In the genomic region with DNA sequence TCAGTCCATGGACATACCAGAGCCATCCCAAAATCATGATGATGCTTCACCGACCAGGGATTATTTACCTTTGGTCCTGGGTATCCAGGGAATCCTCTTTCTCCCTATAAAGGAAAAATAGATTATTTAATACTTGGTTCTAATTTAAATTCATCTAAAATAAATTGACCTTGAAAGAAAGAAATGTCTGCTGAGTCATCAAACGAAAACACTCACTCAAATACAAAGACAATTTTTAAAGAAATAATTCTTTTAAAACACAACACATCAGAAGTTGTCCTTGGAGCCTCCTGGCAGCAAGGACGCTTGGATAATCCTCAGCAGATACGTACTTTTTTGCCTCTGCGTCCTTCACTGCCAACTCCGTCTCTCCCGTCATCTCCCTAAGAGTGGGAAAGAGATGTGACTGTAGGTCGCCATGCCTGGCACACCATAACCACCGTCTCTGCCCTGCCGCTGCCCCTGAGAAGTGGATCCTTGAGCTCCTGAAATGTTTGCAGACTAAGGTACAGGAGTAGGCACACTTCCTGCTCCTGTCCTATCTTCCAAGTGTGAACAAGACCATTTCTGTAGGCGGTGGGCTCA, we compare ENCODE assay signal across 18 cellular contexts.
DNase-seq lines count a peak whose midpoint lies in the region; ATAC-seq, FAIRE-seq and TF ChIP-seq lines count a peak whose summit lies in the region.
"Had no signal": no experiment of that assay in that cellular context is flagged by ENCODE, and none has a peak within 500 bp of the region (broad histone marks: within the 10 kb centered on the region; RNA-seq: fewer than 3 reads in every experiment).

No MANE protein-coding gene starts in this region.

- H3K27ac Mint-ChIP-seq in HFFc6 (peak overlapping the region; percentile 38), GM23338 (no peak overlapping the region)
- H3K27ac Mint-ChIP-seq: CD14-positive monocyte, IgD-negative memory B cell had no signal

- peaks cover 61% of the 10 kb centered on the region for H3K4me1 Mint-ChIP-seq in HFFc6 (ENCODE audit: low read depth)
- H3K4me1 Mint-ChIP-seq in GM23338, result peaks cover 11% of the 10 kb centered on the region
- H3K4me1 Mint-ChIP-seq: CD14-positive monocyte had no signal

- no peak for FAIRE-seq in HTR-8/SVneo (lab: Jason Lieb, UNC)
- FAIRE-seq: GM12892 had no signal

- H3K36me3 Mint-ChIP-seq in HFFc6 (ENCODE audit: low read depth), result peaks cover 82% of the 10 kb centered on the region
- peaks cover 5% of the 10 kb centered on the region; the same call in 1 of the 3 replicates for H3K36me3 Mint-ChIP-seq in GM23338 (ENCODE audit: low read depth)
- H3K36me3 Mint-ChIP-seq: CD14-positive monocyte, IgD-negative memory B cell had no signal

- H3K4me3 ChIP-seq in esophagus squamous epithelium, result no peak overlapping the region
- no peak overlapping the region for H3K4me3 ChIP-seq in osteoblast (ENCODE audit: insufficient read depth, low read length)
- H3K4me3 ChIP-seq in vagina, result no peak overlapping the region
- no peak overlapping the region for H3K4me3 ChIP-seq in hepatocyte
- H3K4me3 ChIP-seq in GM23338, result no peak overlapping the region

- DNase-seq in HFFc6, result no peak
- no peak for DNase-seq in esophagus squamous epithelium (lab: John Stamatoyannopoulos, UW)
- DNase-seq in osteoblast (ENCODE audit: insufficient read length, low spot score, missing footprints), result no peak
- DNase-seq in vagina (ENCODE audit: extremely low spot score in 2 of 2), result peak in 1 of 2 donors; percentile 72
- no peak for DNase-seq in hepatocyte (ENCODE audit: low spot score)
- DNase-seq in HTR-8/SVneo (ENCODE audit: insufficient read length, low spot score), result no peak
- no peak for DNase-seq in GM23338 (ENCODE audit: low spot score)
- DNase-seq: DMS79, H7, Karpas-422, NCI-H1417 treated with DMSO at 0.1 percent for 48 hours, NCI-H2029, NCI-H345, NCI-H524 treated with DMSO at 0.1 percent for 48 hours, SHP77 had no signal

- H3K27ac ChIP-seq in esophagus squamous epithelium, result peak overlapping the region in 3 of 4 donors; percentile 9 to 42 (median 37)
- peak overlapping the region; percentile 38 for H3K27ac ChIP-seq in osteoblast (ENCODE audit: low read depth, low read length)
- H3K27ac ChIP-seq in vagina, result peak overlapping the region; percentile 54
- H3K27ac ChIP-seq in hepatocyte, result no peak overlapping the region
- H3K27ac ChIP-seq in GM23338 (ENCODE audit: low read depth), result no peak overlapping the region

- H3K27me3 Mint-ChIP-seq in HFFc6 (ENCODE audit: insufficient read depth), result peaks cover 28% of the 10 kb centered on the region
- H3K27me3 Mint-ChIP-seq in GM23338 (ENCODE audit: insufficient read depth, low read depth, poor library complexity), result peaks cover 7% of the 10 kb centered on the region
- H3K27me3 Mint-ChIP-seq: IgD-negative memory B cell had no signal

- H3K4me1 ChIP-seq in esophagus squamous epithelium (peaks cover 0 to 26% (median 0%) of the 10 kb centered on the region in 3 donors), osteoblast (ENCODE audit: insufficient read depth, low read length) (peaks cover 23% of the 10 kb centered on the region), vagina (peaks cover 34% of the 10 kb centered on the region), hepatocyte (ENCODE audit: insufficient read depth) (peaks cover 6% of the 10 kb centered on the region), GM23338 (ENCODE audit: insufficient read depth) (no peaks in the 10 kb centered on the region)

- H3K27me3 ChIP-seq in esophagus squamous epithelium, result peaks cover 0 to 26% (median 0%) of the 10 kb centered on the region in 4 donors
- no peaks in the 10 kb centered on the region for H3K27me3 ChIP-seq in osteoblast (ENCODE audit: insufficient read depth, low read length)
- no peaks in the 10 kb centered on the region for H3K27me3 ChIP-seq in vagina
- no peaks in the 10 kb centered on the region for H3K27me3 ChIP-seq in hepatocyte
- H3K27me3 ChIP-seq in GM23338 (ENCODE audit: insufficient read depth), result no peaks in the 10 kb centered on the region

- H2AFZ ChIP-seq in osteoblast (ENCODE audit: low read length) (no peak overlapping the region), hepatocyte (no peak overlapping the region), GM23338 (no peak overlapping the region)

- H4K20me1 ChIP-seq in osteoblast (ENCODE audit: insufficient read depth, low read length) (no peaks in the 10 kb centered on the region), hepatocyte (ENCODE audit: insufficient read depth, poor library complexity, severe bottlenecking) (no peaks in the 10 kb centered on the region), GM23338 (replicated peaks; ENCODE audit: insufficient read depth) (no peaks in the 10 kb centered on the region)

- H3K9me3 ChIP-seq in esophagus squamous epithelium, result no peaks in the 10 kb centered on the region
- no peaks in the 10 kb centered on the region for H3K9me3 ChIP-seq in osteoblast (ENCODE audit: low read depth, low read length)
- H3K9me3 ChIP-seq in vagina, result no peaks in the 10 kb centered on the region
- H3K9me3 ChIP-seq in hepatocyte (ENCODE audit: low read depth), result no peaks in the 10 kb centered on the region

- peaks cover 53% of the 10 kb centered on the region for H3K79me2 ChIP-seq in osteoblast (ENCODE audit: insufficient read depth, low read length)
- no peaks in the 10 kb centered on the region for H3K79me2 ChIP-seq in hepatocyte
- no peaks in the 10 kb centered on the region for H3K79me2 ChIP-seq in GM23338 (replicated peaks; ENCODE audit: insufficient read depth)

- H3K9me2 ChIP-seq in hepatocyte (replicated peaks; ENCODE audit: insufficient read depth), result no peaks in the 10 kb centered on the region
- H3K9me2 ChIP-seq in GM23338 (ENCODE audit: insufficient read depth), result peaks cover 6% of the 10 kb centered on the region; the same call in 1 of the 2 replicates

- no peak overlapping the region; the same call in 1 of the 2 replicates for H3K4me3 Mint-ChIP-seq in HFFc6
- H3K4me3 Mint-ChIP-seq in GM23338, result no peak overlapping the region
- H3K4me3 Mint-ChIP-seq: CD14-positive monocyte, IgD-negative memory B cell had no signal

- H3K4me2 ChIP-seq in osteoblast (ENCODE audit: insufficient read depth, low read length), result no peak overlapping the region
- H3K4me2 ChIP-seq in hepatocyte, result no peak overlapping the region
- no peak overlapping the region for H3K4me2 ChIP-seq in GM23338

- no peak for TF ChIP-seq CTCF in HFFc6 (IDR thresholded peaks at IDR 0.05)
- TF ChIP-seq CTCF in esophagus squamous epithelium (IDR thresholded peaks at IDR 0.05), result no peak
- TF ChIP-seq CTCF in osteoblast (IDR thresholded peaks at IDR 0.05; ENCODE audit: extremely low read depth, low read depth, low read length), result no peak
- TF ChIP-seq CTCF in vagina (IDR thresholded peaks at IDR 0.05), result no peak
- TF ChIP-seq CTCF in hepatocyte (IDR thresholded peaks at IDR 0.05; ENCODE audit: poor library complexity), result no peak
- no peak for TF ChIP-seq CTCF in GM23338 (conservative IDR thresholded peaks at IDR 0.05; ENCODE audit: low read depth in 2 of 2)

- no peaks in the 10 kb centered on the region for H3F3A ChIP-seq in GM23338 (replicated peaks; ENCODE audit: low read depth)

- intact Hi-C loops in esophagus squamous epithelium (cut with DNase I), result no loop called here
- intact Hi-C loops in vagina (cut with DNase I), result no loop called here

- ATAC-seq in GM23338, result no peak

- H3K36me3 ChIP-seq in esophagus squamous epithelium (peaks cover 0 to 42% (median 0%) of the 10 kb centered on the region in 3 donors), osteoblast (ENCODE audit: insufficient read depth, low read length) (peaks cover 100% of the 10 kb centered on the region), vagina (peaks cover 7 to 32% of the 10 kb centered on the region in 2 donors), hepatocyte (replicated peaks; ENCODE audit: insufficient read depth, low read depth) (no peaks in the 10 kb centered on the region), GM23338 (ENCODE audit: insufficient read depth) (no peaks in the 10 kb centered on the region)

- H3K9me3 Mint-ChIP-seq in HFFc6 (no peaks in the 10 kb centered on the region), GM23338 (no peaks in the 10 kb centered on the region)
- H3K9me3 Mint-ChIP-seq: IgD-negative memory B cell had no signal

- TF ChIP-seq POLR2A in esophagus squamous epithelium (IDR thresholded peaks at IDR 0.05), result no peak
- no peak for TF ChIP-seq POLR2A in vagina (IDR thresholded peaks at IDR 0.05)

- 79 to 83% methylated on average over 11 of the region's 11 CpGs for WGBS in esophagus squamous epithelium, 2 donors
- 93% methylated on average over 11 of the region's 11 CpGs for WGBS in hepatocyte (ENCODE audit: low lambda C conversion rate, missing lambda C conversion rate)

TF ChIP-seq in GM23338, 12 proteins besides CTCF, POLR2A, EP300 and RAD21 (continues in another document):
- TF ChIP-seq EZH2phosphoT487 (IDR thresholded peaks at IDR 0.05; ENCODE audit: unreplicated experiment) (no peak), CREB1 (CRISPR knock-in tag; IDR thresholded peaks at IDR 0.05; ENCODE audit: low read depth) (no peak), JUNB (IDR thresholded peaks at IDR 0.05; ENCODE audit: unreplicated experiment) (no peak), STAT1 (IDR thresholded peaks at IDR 0.05; ENCODE audit: unreplicated experiment) (no peak), POLR2AphosphoS5 (IDR thresholded peaks at IDR 0.05; ENCODE audit: low read depth) (no peak)
- TF ChIP-seq, protein P1, sequence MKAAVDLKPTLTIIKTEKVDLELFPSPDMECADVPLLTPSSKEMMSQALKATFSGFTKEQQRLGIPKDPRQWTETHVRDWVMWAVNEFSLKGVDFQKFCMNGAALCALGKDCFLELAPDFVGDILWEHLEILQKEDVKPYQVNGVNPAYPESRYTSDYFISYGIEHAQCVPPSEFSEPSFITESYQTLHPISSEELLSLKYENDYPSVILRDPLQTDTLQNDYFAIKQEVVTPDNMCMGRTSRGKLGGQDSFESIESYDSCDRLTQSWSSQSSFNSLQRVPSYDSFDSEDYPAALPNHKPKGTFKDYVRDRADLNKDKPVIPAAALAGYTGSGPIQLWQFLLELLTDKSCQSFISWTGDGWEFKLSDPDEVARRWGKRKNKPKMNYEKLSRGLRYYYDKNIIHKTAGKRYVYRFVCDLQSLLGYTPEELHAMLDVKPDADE (IDR thresholded peaks at IDR 0.05), result no peak

Comparison
In these comparisons a context has a peak if more than half of its experiments do, and no peak if none do; other contexts are left out.
1. H3K27ac ChIP-seq: peak in esophagus squamous epithelium (3 of 4), osteoblast (single experiment) and vagina (single experiment); none in hepatocyte (single experiment) and GM23338 (single experiment).